1 cellular context compared by ENCODE assay signal in the genomic region with DNA sequence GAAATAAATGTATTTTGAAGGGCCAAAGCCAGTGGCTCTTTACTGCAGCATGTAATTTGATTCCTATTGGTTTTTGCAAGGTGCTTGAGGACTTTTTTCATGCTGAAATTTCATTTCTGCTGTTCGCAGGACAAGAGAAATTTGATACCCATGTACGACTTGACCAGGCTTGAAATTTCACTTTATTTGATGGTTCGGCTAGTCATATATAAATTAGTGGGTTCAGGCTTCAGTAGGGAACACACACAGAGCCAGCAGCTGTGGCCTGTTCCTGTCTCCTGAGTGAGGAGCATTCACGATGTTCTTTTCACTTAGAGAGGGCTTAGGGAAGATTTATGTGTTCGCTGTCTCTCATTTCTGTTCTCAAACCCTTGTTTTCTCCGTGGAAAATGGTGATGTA.
TF ChIP-seq lines count a peak whose summit lies in the region.

No MANE protein-coding gene starts in this region.

TF ChIP-seq in HepG2, 621 proteins besides CTCF, POLR2A, EP300 and RAD21 (continued from another document):
- TF ChIP-seq, protein P1, sequence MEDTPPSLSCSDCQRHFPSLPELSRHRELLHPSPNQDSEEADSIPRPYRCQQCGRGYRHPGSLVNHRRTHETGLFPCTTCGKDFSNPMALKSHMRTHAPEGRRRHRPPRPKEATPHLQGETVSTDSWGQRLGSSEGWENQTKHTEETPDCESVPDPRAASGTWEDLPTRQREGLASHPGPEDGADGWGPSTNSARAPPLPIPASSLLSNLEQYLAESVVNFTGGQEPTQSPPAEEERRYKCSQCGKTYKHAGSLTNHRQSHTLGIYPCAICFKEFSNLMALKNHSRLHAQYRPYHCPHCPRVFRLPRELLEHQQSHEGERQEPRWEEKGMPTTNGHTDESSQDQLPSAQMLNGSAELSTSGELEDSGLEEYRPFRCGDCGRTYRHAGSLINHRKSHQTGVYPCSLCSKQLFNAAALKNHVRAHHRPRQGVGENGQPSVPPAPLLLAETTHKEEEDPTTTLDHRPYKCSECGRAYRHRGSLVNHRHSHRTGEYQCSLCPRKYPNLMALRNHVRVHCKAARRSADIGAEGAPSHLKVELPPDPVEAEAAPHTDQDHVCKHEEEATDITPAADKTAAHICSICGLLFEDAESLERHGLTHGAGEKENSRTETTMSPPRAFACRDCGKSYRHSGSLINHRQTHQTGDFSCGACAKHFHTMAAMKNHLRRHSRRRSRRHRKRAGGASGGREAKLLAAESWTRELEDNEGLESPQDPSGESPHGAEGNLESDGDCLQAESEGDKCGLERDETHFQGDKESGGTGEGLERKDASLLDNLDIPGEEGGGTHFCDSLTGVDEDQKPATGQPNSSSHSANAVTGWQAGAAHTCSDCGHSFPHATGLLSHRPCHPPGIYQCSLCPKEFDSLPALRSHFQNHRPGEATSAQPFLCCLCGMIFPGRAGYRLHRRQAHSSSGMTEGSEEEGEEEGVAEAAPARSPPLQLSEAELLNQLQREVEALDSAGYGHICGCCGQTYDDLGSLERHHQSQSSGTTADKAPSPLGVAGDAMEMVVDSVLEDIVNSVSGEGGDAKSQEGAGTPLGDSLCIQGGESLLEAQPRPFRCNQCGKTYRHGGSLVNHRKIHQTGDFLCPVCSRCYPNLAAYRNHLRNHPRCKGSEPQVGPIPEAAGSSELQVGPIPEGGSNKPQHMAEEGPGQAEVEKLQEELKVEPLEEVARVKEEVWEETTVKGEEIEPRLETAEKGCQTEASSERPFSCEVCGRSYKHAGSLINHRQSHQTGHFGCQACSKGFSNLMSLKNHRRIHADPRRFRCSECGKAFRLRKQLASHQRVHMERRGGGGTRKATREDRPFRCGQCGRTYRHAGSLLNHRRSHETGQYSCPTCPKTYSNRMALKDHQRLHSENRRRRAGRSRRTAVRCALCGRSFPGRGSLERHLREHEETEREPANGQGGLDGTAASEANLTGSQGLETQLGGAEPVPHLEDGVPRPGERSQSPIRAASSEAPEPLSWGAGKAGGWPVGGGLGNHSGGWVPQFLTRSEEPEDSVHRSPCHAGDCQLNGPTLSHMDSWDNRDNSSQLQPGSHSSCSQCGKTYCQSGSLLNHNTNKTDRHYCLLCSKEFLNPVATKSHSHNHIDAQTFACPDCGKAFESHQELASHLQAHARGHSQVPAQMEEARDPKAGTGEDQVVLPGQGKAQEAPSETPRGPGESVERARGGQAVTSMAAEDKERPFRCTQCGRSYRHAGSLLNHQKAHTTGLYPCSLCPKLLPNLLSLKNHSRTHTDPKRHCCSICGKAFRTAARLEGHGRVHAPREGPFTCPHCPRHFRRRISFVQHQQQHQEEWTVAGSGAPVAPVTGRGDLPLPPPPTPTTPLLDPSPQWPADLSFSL (CRISPR knock-in tag; IDR thresholded peaks at IDR 0.05), result no peak
